Comparison of ENCODE assay signal across 28 cellular contexts in the genomic region with DNA sequence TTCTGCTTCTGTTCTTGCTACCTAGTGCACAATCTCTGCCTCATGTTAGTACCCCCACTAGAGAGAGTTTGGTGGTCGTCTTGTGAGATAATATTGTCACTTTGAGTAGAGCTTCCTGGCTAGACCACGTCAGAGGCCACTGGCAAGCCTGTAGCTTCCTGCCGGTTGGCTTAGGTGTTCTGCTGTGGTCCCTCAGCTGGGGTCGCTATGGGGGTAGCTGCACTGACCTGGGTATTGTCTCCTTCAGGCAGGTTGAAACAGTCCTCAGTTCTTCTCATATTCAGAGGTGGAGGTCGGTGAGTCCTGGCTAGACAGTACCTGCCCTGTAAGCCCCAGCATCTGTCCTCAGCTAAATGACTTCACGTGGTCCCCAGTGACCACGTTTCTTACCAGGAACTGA.
DNase-seq lines count a peak whose midpoint lies in the region; ATAC-seq, FAIRE-seq and TF ChIP-seq lines count a peak whose summit lies in the region.
"Had no signal": no experiment of that assay in that cellular context is flagged by ENCODE, and none has a peak within 500 bp of the region (broad histone marks: within the 10 kb centered on the region; RNA-seq: fewer than 3 reads in every experiment).

No MANE protein-coding gene starts in this region.

- ATAC-seq in HG03520 (IDR thresholded peaks at IDR 0.05; ENCODE audit: unreplicated experiment): no peak
- no peak for ATAC-seq in GM21786 (IDR thresholded peaks at IDR 0.05; ENCODE audit: unreplicated experiment)
- ATAC-seq: GM12878 had no signal

- DNase-seq in bronchial epithelial cell (ENCODE audit: low read depth): no peak
- peak; percentile 22 for DNase-seq in endodermal cell
- DNase-seq in islet precursor cell: peak; percentile 28
- DNase-seq in osteocyte (ENCODE audit: extremely low spot score, unreplicated experiment): peak; percentile 63
- no peak for DNase-seq in smooth muscle cell (lab: John Stamatoyannopoulos, UW; ENCODE audit: unreplicated experiment)
- DNase-seq: 8988T; ACHN; BE2C; C1 segment of cervical spinal cord; CD4-positive, alpha-beta memory T cell; CD4-positive, CD25-positive, alpha-beta regulatory T cell; CD8-positive, alpha-beta memory T cell; COR-L47; DMS 273 treated with DMSO at 0.1 percent for 48 hours; DMS153; DMS53; DMS79; DND-41; EL; GDM1 had no signal

- TF ChIP-seq CTCF in bronchial epithelial cell (IDR thresholded peaks at IDR 0.05; ENCODE audit: insufficient read depth, low read length, severe bottlenecking): no peak
- no peak for TF ChIP-seq CTCF in endodermal cell (conservative IDR thresholded peaks at IDR 0.05)
- no peak for TF ChIP-seq CTCF in osteocyte (IDR thresholded peaks at IDR 0.05)
- no peak for TF ChIP-seq CTCF in smooth muscle cell (IDR thresholded peaks at IDR 0.05; ENCODE audit: borderline replicate concordance, insufficient read depth, poor library complexity, severe bottlenecking)

- no peak overlapping the region for H2AFZ ChIP-seq in smooth muscle cell (ENCODE audit: low read depth)

- H3K79me2 ChIP-seq in smooth muscle cell (ENCODE audit: low read depth): no peaks in the 10 kb centered on the region

- H3K27ac Mint-ChIP-seq in endodermal cell (no peak overlapping the region), osteocyte (ENCODE audit: unreplicated experiment) (no peak overlapping the region)
- H3K27ac Mint-ChIP-seq: CD14-positive monocyte; CD4-positive, alpha-beta memory T cell; CD4-positive, CD25-positive, alpha-beta regulatory T cell; CD8-positive, alpha-beta memory T cell had no signal

- H3K9ac ChIP-seq in endodermal cell (ENCODE audit: extremely low read depth, low read length, poor library complexity, severe bottlenecking) (no peak overlapping the region), smooth muscle cell (ENCODE audit: low read depth) (no peak overlapping the region)
- H3K9ac ChIP-seq: BLaER1 had no signal

- WGBS in endodermal cell (ENCODE audit: insufficient coverage in 1 of 2, insufficient read length in 1 of 2), 2 experiments: 87 to 88% methylated on average over 6 to 7 of the region's 7 CpGs
- 84% methylated on average over 7 of the region's 7 CpGs for WGBS in smooth muscle cell (ENCODE audit: low lambda C conversion rate)

- H3K4me3 ChIP-seq in bronchial epithelial cell (ENCODE audit: low read depth, low read length) (no peak overlapping the region), endodermal cell (ENCODE audit: low read length) (no peak overlapping the region), smooth muscle cell (no peak overlapping the region)
- H3K4me3 ChIP-seq: BLaER1, GM12878 had no signal

- no peaks in the 10 kb centered on the region for H4K20me1 ChIP-seq in smooth muscle cell (ENCODE audit: low read depth)
- H4K20me1 ChIP-seq: BLaER1 had no signal

- H3K36me3 ChIP-seq in bronchial epithelial cell (ENCODE audit: control insufficient read depth, insufficient read depth, low read length): no peaks in the 10 kb centered on the region
- H3K36me3 ChIP-seq in endodermal cell (ENCODE audit: control insufficient read depth, insufficient read depth, low read length): no peaks in the 10 kb centered on the region
- no peaks in the 10 kb centered on the region for H3K36me3 ChIP-seq in smooth muscle cell (ENCODE audit: low read depth)
- H3K36me3 ChIP-seq: BE2C, BLaER1 had no signal

- H3K27ac ChIP-seq in endodermal cell (ENCODE audit: low read depth, low read length) (no peak overlapping the region), smooth muscle cell (ENCODE audit: low read depth) (no peak overlapping the region)
- H3K27ac ChIP-seq: BLaER1 had no signal

- no peak overlapping the region for H3K4me2 ChIP-seq in smooth muscle cell
- H3K4me2 ChIP-seq: BLaER1 had no signal

- peak; percentile 62 for FAIRE-seq in bronchial epithelial cell (lab: Jason Lieb, UNC)
- FAIRE-seq: A204.1, GM12878, GM12892, GM18507 had no signal

- H3K4me1 Mint-ChIP-seq in endodermal cell (no peaks in the 10 kb centered on the region), osteocyte (ENCODE audit: unreplicated experiment) (no peaks in the 10 kb centered on the region)
- H3K4me1 Mint-ChIP-seq: CD14-positive monocyte; CD4-positive, alpha-beta memory T cell; CD4-positive, CD25-positive, alpha-beta regulatory T cell; CD8-positive, alpha-beta memory T cell had no signal

- H3K4me1 ChIP-seq in endodermal cell (ENCODE audit: control insufficient read depth, insufficient read depth, low read length): no peaks in the 10 kb centered on the region
- peaks cover 3% of the 10 kb centered on the region for H3K4me1 ChIP-seq in smooth muscle cell (ENCODE audit: low read depth)
- H3K4me1 ChIP-seq: BE2C, BLaER1 had no signal

- no peaks in the 10 kb centered on the region for H3F3A ChIP-seq in smooth muscle cell (ENCODE audit: low read depth)

- H3K36me3 Mint-ChIP-seq in endodermal cell (ENCODE audit: low read depth) (no peaks in the 10 kb centered on the region), osteocyte (ENCODE audit: unreplicated experiment) (no peaks in the 10 kb centered on the region)
- H3K36me3 Mint-ChIP-seq: CD14-positive monocyte; CD4-positive, alpha-beta memory T cell; CD4-positive, CD25-positive, alpha-beta regulatory T cell; CD8-positive, alpha-beta memory T cell had no signal

- H3K9me3 Mint-ChIP-seq in endodermal cell (no peaks in the 10 kb centered on the region), osteocyte (ENCODE audit: unreplicated experiment) (peaks cover 46% of the 10 kb centered on the region)
- H3K9me3 Mint-ChIP-seq: CD4-positive, CD25-positive, alpha-beta regulatory T cell had no signal

- H3K9me3 ChIP-seq in endodermal cell (ENCODE audit: control insufficient read depth, low read length): no peaks in the 10 kb centered on the region
- H3K9me3 ChIP-seq in smooth muscle cell (replicated peaks; ENCODE audit: low read depth): no peaks in the 10 kb centered on the region
- H3K9me3 ChIP-seq: BE2C, BLaER1 had no signal

- H3K27me3 Mint-ChIP-seq in endodermal cell (ENCODE audit: insufficient read depth) (peaks cover 30% of the 10 kb centered on the region), osteocyte (ENCODE audit: unreplicated experiment) (no peaks in the 10 kb centered on the region)

- H3K4me3 Mint-ChIP-seq in endodermal cell (no peak overlapping the region), osteocyte (ENCODE audit: unreplicated experiment) (no peak overlapping the region)
- H3K4me3 Mint-ChIP-seq: CD14-positive monocyte; CD4-positive, alpha-beta memory T cell; CD4-positive, CD25-positive, alpha-beta regulatory T cell; CD8-positive, alpha-beta memory T cell had no signal

- H3K27me3 ChIP-seq in bronchial epithelial cell (ENCODE audit: control insufficient read depth, insufficient read depth, low read length) (no peaks in the 10 kb centered on the region), endodermal cell (ENCODE audit: control insufficient read depth, insufficient read depth, low read length, poor library complexity, severe bottlenecking) (peaks cover 17% of the 10 kb centered on the region), smooth muscle cell (ENCODE audit: low read depth) (peaks cover 18% of the 10 kb centered on the region)
- H3K27me3 ChIP-seq: BE2C, BLaER1 had no signal

Comparison
In these comparisons a context has a peak if more than half of its experiments do, and no peak if none do; other contexts are left out.
1. DNase-seq: peak in endodermal cell (single experiment), islet precursor cell (single experiment) and osteocyte (single experiment); none in bronchial epithelial cell (single experiment) and smooth muscle cell (single experiment).